In the genomic region with DNA sequence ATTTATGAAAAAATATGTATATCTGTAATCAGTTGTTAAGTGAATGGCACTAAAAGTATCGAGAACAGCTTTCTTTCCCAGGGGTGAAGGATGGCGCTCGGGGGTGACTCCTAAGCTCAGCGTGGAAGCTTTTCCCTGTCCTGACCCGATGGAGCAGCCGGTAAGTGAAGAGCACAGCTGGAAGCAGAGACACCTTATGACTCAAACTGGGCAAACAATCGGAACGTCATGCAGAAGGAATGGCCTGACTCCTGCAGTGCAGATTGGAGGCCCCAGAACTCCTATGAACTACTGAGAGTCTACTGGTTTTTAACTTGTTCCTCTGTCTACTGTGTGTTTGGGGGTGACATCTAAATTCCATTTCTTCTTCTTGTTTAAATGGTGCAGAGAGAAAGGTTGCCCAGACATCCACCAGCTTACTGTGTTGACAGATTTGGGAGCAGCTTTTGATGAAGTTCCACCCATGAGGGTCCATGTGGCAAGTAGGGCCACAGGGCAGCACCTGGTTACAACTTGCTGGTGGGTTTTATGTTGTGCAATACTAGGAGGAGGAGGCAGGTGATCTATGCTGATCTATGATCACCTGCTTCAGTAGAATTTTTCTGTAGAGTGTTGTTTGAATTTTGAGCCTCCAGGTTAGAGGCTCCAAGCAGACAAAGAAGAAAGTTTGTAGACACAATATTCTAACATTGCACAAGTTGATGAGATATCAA, we compare ENCODE assay signal across 14 cellular contexts. TPM values are rescaled to one million over a fixed set of nuclear protein-coding genes. Genes with fewer than 3 reads are reported as not detected.
DNase-seq lines count a peak whose midpoint lies in the region; ATAC-seq and TF ChIP-seq lines count a peak whose summit lies in the region.
"Had no signal": no experiment of that assay in that cellular context is flagged by ENCODE, and none has a peak within 500 bp of the region (broad histone marks: within the 10 kb centered on the region; RNA-seq: fewer than 3 reads in every experiment).

No MANE protein-coding gene starts in this region.

- ATAC-seq in left lung, result peak; percentile 17
- ATAC-seq: right cardiac atrium had no signal

- dilution Hi-C loops in mammary epithelial cell (cut with HindIII; ENCODE audit: low sequenced_read_pairs), result no loop called here

- H3K79me2 ChIP-seq in mammary epithelial cell (ENCODE audit: insufficient read depth, low read length), result no peaks in the 10 kb centered on the region
- no peaks in the 10 kb centered on the region for H3K79me2 ChIP-seq in OCI-LY7 (ENCODE audit: insufficient read depth, low read depth, low read length)

- intact Hi-C loops in mammary epithelial cell (cut with micrococcal nuclease), result no loop called here
- intact Hi-C loops in left lung (cut with DNase I), result no loop called here
- intact Hi-C loops in OCI-LY7 (cut with micrococcal nuclease; ENCODE audit: unreplicated experiment), result no loop called here

- DNase-seq in EL (peak; percentile 31), LHCN-M2 (ENCODE audit: low read depth) (peak; percentile 89), mammary epithelial cell (peak; percentile 17), left lung (no peak), T-helper 2 cell (no peak), NCI-H748 treated with DMSO at 0.1 percent for 48 hours (lab: John Stamatoyannopoulos, UW) (no peak), OCI-LY7 (ENCODE audit: low spot score) (no peak)
- no peak for DNase-seq in activated CD4-positive, alpha-beta T cell treated with anti-CD3 and anti-CD28 coated beads, Interleukin-2, amount 50 U/mL, for 1 hour
- DNase-seq: activated effector memory CD4-positive, alpha-beta T cell treated with anti-CD3 and anti-CD28 coated beads, Interleukin-2, amount 50 U/mL, for 16 hours; head of caudate nucleus; NCI-H526 treated with DMSO at 0.1 percent for 48 hours; right cardiac atrium; thyroid gland had no signal

- CTCF ChIA-PET in mammary epithelial cell (lab: Charles Lee; ENCODE audit: low non-redundant PET), result no interaction called here
- CTCF ChIA-PET in OCI-LY7 (lab: Charles Lee; ENCODE audit: unreplicated experiment), result no interaction called here

- H3K36me3 ChIP-seq in mammary epithelial cell (ENCODE audit: insufficient read depth, low read length), result no peaks in the 10 kb centered on the region
- no peaks in the 10 kb centered on the region for H3K36me3 ChIP-seq in left lung
- no peaks in the 10 kb centered on the region for H3K36me3 ChIP-seq in OCI-LY7 (ENCODE audit: insufficient read depth, low read length)
- H3K36me3 ChIP-seq: thyroid gland had no signal

- no peaks in the 10 kb centered on the region for H3K9me2 ChIP-seq in OCI-LY7 (ENCODE audit: insufficient read depth, low read length)

- no peak overlapping the region for H3K27ac ChIP-seq in mammary epithelial cell (ENCODE audit: insufficient read depth, low read depth, low read length)
- H3K27ac ChIP-seq in left lung, result no peak overlapping the region
- H3K27ac ChIP-seq in OCI-LY7 (ENCODE audit: low read depth, low read length, poor library complexity, severe bottlenecking), result no peak overlapping the region
- H3K27ac ChIP-seq: coronary artery, thyroid gland had no signal

- in situ Hi-C loops in mammary epithelial cell (cut with MboI; ENCODE audit: low sequenced_read_pairs in 2 of 2), result no loop called here

- H3K4me3 ChIP-seq in mammary epithelial cell (replicated peaks in 1 of 3; ENCODE audit: insufficient read depth in 1 of 3, low read depth in 2 of 3, low read length in 3 of 3), result no peak overlapping the region
- H3K4me3 ChIP-seq in left lung, result no peak overlapping the region
- H3K4me3 ChIP-seq in OCI-LY7 (ENCODE audit: low read depth, low read length, poor library complexity, severe bottlenecking), result no peak overlapping the region
- H3K4me3 ChIP-seq: coronary artery, thyroid gland had no signal

- H4K20me1 ChIP-seq in mammary epithelial cell (ENCODE audit: insufficient read depth, low read length) (no peaks in the 10 kb centered on the region), OCI-LY7 (ENCODE audit: insufficient read depth, low read length) (no peaks in the 10 kb centered on the region)

- WGBS in mammary epithelial cell (ENCODE audit: low coverage, missing lambda C conversion rate), result 73% methylated on average over 8 of the region's 8 CpGs

- H2AFZ ChIP-seq in mammary epithelial cell (ENCODE audit: low read depth, low read length) (no peak overlapping the region), OCI-LY7 (ENCODE audit: low read length) (no peak overlapping the region)

- BruUV-seq in mammary epithelial cell (replicated peaks; lab: Mats Ljungman, UMichigan), result no TSS peak
- BruUV-seq in OCI-LY7 (replicated peaks; lab: Mats Ljungman, UMichigan), result no TSS peak

- H3K27me3 ChIP-seq in mammary epithelial cell (ENCODE audit: insufficient read depth, low read length), result no peaks in the 10 kb centered on the region
- peaks cover 0 to 22% of the 10 kb centered on the region in 2 donors for H3K27me3 ChIP-seq in left lung
- H3K27me3 ChIP-seq: thyroid gland had no signal

- H3K9me3 ChIP-seq in mammary epithelial cell (replicated peaks; ENCODE audit: insufficient read depth, low read length), result no peaks in the 10 kb centered on the region
- H3K9me3 ChIP-seq in left lung, result no peaks in the 10 kb centered on the region
- no peaks in the 10 kb centered on the region for H3K9me3 ChIP-seq in OCI-LY7 (ENCODE audit: low read length)
- H3K9me3 ChIP-seq: thyroid gland had no signal

- no peak overlapping the region for H3K9ac ChIP-seq in mammary epithelial cell (ENCODE audit: insufficient read depth, low read length)

- H3K4me2 ChIP-seq in mammary epithelial cell (ENCODE audit: insufficient read depth, low read depth, low read length) (no peak overlapping the region), OCI-LY7 (ENCODE audit: low read length) (no peak overlapping the region)

- H3K4me1 ChIP-seq in mammary epithelial cell (ENCODE audit: insufficient read depth, low read length) (peaks cover 6% of the 10 kb centered on the region), left lung (no peaks in the 10 kb centered on the region), OCI-LY7 (ENCODE audit: insufficient read depth, low read length, poor library complexity, severe bottlenecking) (no peaks in the 10 kb centered on the region)
- H3K4me1 ChIP-seq: thyroid gland had no signal

- TF ChIP-seq CTCF in mammary epithelial cell (conservative IDR thresholded peaks at IDR 0.05 in 1 of 2, IDR thresholded peaks at IDR 0.05 in 1 of 2; ENCODE audit: extremely low read depth in 1 of 2, insufficient read depth in 1 of 2, low read depth in 1 of 2, low read length in 2 of 2) (no peak), left lung (IDR thresholded peaks at IDR 0.05) (no peak), OCI-LY7 (conservative IDR thresholded peaks at IDR 0.05; ENCODE audit: low read length) (no peak)

- POLR2A ChIA-PET in OCI-LY7 (lab: Charles Lee), result no interaction called here

RNA-seq across cellular contexts. Expression of a gene that starts 52.8 kb away (rescaled TPM):
- total RNA-seq in LHCN-M2 (2014; rRNA removed) (2.7 and 4.0 TPM in 2 replicates), mammary epithelial cell (1 to 10 TPM; 6.5 to 7.4 TPM), left lung (1 to 10 TPM; 3.4 to 5.9 TPM), OCI-LY7 (2022) (3.2 and 3.7 TPM in 2 replicates)
- polyA plus RNA-seq in LHCN-M2 (2012), result 2.6 TPM
- polyA plus RNA-seq in mammary epithelial cell, result 3.1 TPM
- polyA minus RNA-seq in mammary epithelial cell, result not detected
- 2.1 and 7.2 TPM in 2 replicates for total RNA-seq in OCI-LY7 (2014; rRNA removed; shearing (Covaris generic))

Comparison
In these comparisons a context has a peak if more than half of its experiments do, and no peak if none do; other contexts are left out.
1. DNase-seq: peak in EL (single experiment), LHCN-M2 (single experiment) and mammary epithelial cell (single experiment); none in left lung (0 of 2), T-helper 2 cell (0 of 5), NCI-H748 treated with DMSO at 0.1 percent for 48 hours (single experiment), activated CD4-positive, alpha-beta T cell treated with anti-CD3 and anti-CD28 coated beads, Interleukin-2, amount 50 U/mL, for 1 hour (single experiment) and OCI-LY7 (single experiment).